8 cellular contexts compared by ENCODE assay signal in genomic region chr1:193183019-193183643, GRCh38. TPM values are rescaled to one million over a fixed set of nuclear protein-coding genes. Genes with fewer than 3 reads are reported as not detected.
DNase-seq lines count a peak whose midpoint lies in the region; ATAC-seq and TF ChIP-seq lines count a peak whose summit lies in the region.

No MANE protein-coding gene starts in this region.

- H3K27me3 ChIP-seq in Caco-2 (replicated peaks; ENCODE audit: control insufficient read depth, insufficient read depth, low read length), result no peaks in the 10 kb centered on the region
- no peaks in the 10 kb centered on the region for H3K27me3 ChIP-seq in kidney epithelial cell (ENCODE audit: control insufficient read depth, insufficient read depth, low read length)
- H3K27me3 ChIP-seq in tibial nerve, result no peaks in the 10 kb centered on the region

- no peak for TF ChIP-seq POLR2A in tibial nerve (IDR thresholded peaks at IDR 0.05)

- peak overlapping the region in 2 of 4 donors; percentile 32 to 68 for H3K27ac ChIP-seq in tibial nerve

- H3K4me1 Mint-ChIP-seq in Caco-2 (ENCODE audit: low read depth, unreplicated experiment) (peaks cover 18% of the 10 kb centered on the region), brain (peaks cover 85% of the 10 kb centered on the region)

- H3K36me3 Mint-ChIP-seq in Caco-2 (ENCODE audit: insufficient read depth, unreplicated experiment) (peaks cover 6% of the 10 kb centered on the region), brain (peaks cover 20% of the 10 kb centered on the region)

- ATAC-seq in GM19395 (IDR thresholded peaks at IDR 0.05; ENCODE audit: unreplicated experiment) (peak; percentile 81), HG03457 (IDR thresholded peaks at IDR 0.05; ENCODE audit: unreplicated experiment) (peak; percentile 44), HG03097 (IDR thresholded peaks at IDR 0.05; ENCODE audit: low FRiP score, unreplicated experiment) (no peak)

- H3K27ac Mint-ChIP-seq in Caco-2 (ENCODE audit: unreplicated experiment), result no peak overlapping the region
- peak overlapping the region; percentile 50 to 97 (median 88) for H3K27ac Mint-ChIP-seq in brain

- CTCF ChIA-PET in Caco-2 (lab: Charles Lee), result no interaction called here

- H3K36me3 ChIP-seq in Caco-2 (ENCODE audit: control insufficient read depth, insufficient read depth, low read length), result no peaks in the 10 kb centered on the region; the same call in 1 of the 2 replicates
- H3K36me3 ChIP-seq in kidney epithelial cell (ENCODE audit: control insufficient read depth, insufficient read depth, low read length), result no peaks in the 10 kb centered on the region
- no peaks in the 10 kb centered on the region for H3K36me3 ChIP-seq in tibial nerve

- WGBS in tibial nerve, 2 donors, result 0 to 2% methylated on average over 2 of the region's 2 CpGs

- no peaks in the 10 kb centered on the region for H3K9me3 ChIP-seq in Caco-2
- H3K9me3 ChIP-seq in tibial nerve, result no peaks in the 10 kb centered on the region

- peak in 1 of 2 experiments; percentile 36 for DNase-seq in Caco-2
- peak; percentile 27 for DNase-seq in NCI-H526 treated with DMSO at 0.1 percent for 48 hours (lab: John Stamatoyannopoulos, UW)
- no peak for DNase-seq in kidney epithelial cell (ENCODE audit: low read depth)
- no peak for DNase-seq in tibial nerve (ENCODE audit: low spot score in 2 of 2)

- TF ChIP-seq CTCF in Caco-2 (IDR thresholded peaks at IDR 0.05; ENCODE audit: insufficient read depth in 1 of 2, low read depth in 1 of 2, low read length in 1 of 2, severe bottlenecking in 1 of 2, unreplicated experiment in 1 of 2) (peak; percentile 59 to 79), brain (conservative IDR thresholded peaks at IDR 0.05) (peak; percentile 70 to 86), kidney epithelial cell (IDR thresholded peaks at IDR 0.05; ENCODE audit: insufficient read depth, low read length, poor library complexity, severe bottlenecking) (peak; percentile 66), tibial nerve (IDR thresholded peaks at IDR 0.05) (peak; percentile 63 to 82 (median 79))

- TF ChIP-seq EP300 in tibial nerve (IDR thresholded peaks at IDR 0.05), result no peak

- POLR2A ChIA-PET in Caco-2 (lab: Charles Lee), result no interaction called here

- intact Hi-C loops in Caco-2 (cut with micrococcal nuclease; ENCODE audit: unreplicated experiment), result loop anchor here (1.0 to 2.0 kb wide), 6 partner anchors 28 to 572 kb away; no protein-coding TSS in a partner anchor

- H3K4me1 ChIP-seq in Caco-2 (peaks cover 19% of the 10 kb centered on the region), tibial nerve (peaks cover 0 to 60% (median 11%) of the 10 kb centered on the region in 4 donors)

- H3K4me3 ChIP-seq in Caco-2 (ENCODE audit: low read depth, low read length) (no peak overlapping the region), kidney epithelial cell (ENCODE audit: low read depth, low read length) (no peak overlapping the region), tibial nerve (peak overlapping the region in 2 of 4 donors; percentile 7 to 45)

- H3K9me3 Mint-ChIP-seq in Caco-2 (ENCODE audit: unreplicated experiment), result no peaks in the 10 kb centered on the region
- H3K9me3 Mint-ChIP-seq in brain, result no peaks in the 10 kb centered on the region

- H3K4me3 Mint-ChIP-seq in Caco-2 (ENCODE audit: unreplicated experiment), result no peak overlapping the region
- H3K4me3 Mint-ChIP-seq in brain, result peak overlapping the region; percentile 85 to 91 (median 87)

- H3K27me3 Mint-ChIP-seq in Caco-2 (ENCODE audit: insufficient read depth, unreplicated experiment), result no peaks in the 10 kb centered on the region
- peaks cover 18% of the 10 kb centered on the region for H3K27me3 Mint-ChIP-seq in brain

- no TSS peak for BruUV-seq in Caco-2 (replicated peaks; lab: Mats Ljungman, UMichigan)

RNA-seq across cellular contexts. Expression of gene B3GALT2, which starts 3.3 kb away (rescaled TPM):
- total RNA-seq in Caco-2 (2022), result not detected in 2 replicates
- polyA plus RNA-seq in brain (ENCODE audit: insufficient read depth, low read depth, low replicate concordance), result 2.3 TPM
- total RNA-seq in kidney epithelial cell, result not detected in 2 replicates
- 10 to 100 TPM in 1 of 4 donors, 1 to 10 TPM in 3; 3.9 to 11.7 (median 6.3) TPM for total RNA-seq in tibial nerve
